1 cellular context compared by ENCODE assay signal in the genomic region with DNA sequence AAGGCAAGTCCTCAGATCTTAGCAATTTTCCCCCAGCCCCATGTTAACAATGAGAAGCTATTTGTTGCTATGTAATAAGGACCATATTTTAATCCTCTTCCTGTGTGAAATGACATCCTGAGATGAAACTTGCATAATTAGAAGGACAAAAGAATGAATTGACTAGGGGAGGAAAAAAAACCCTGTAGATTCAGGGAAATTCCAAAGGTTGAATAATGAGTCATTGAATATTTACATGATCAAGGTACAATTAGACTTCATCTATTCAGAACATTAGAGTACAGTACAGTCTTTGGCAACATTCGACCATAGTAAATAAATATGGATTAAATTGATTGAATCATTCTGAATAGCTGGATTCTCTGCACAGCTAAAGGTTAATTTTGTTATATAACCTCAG.
A peak's percentile ranks its signal among the peaks of the same experiment; 100 is the strongest.
TF ChIP-seq lines count a peak whose summit lies in the region.

No MANE protein-coding gene starts in this region.

TF ChIP-seq in HepG2, 621 proteins besides CTCF, POLR2A, EP300 and RAD21 (continued from another document and continues in another):
- TF ChIP-seq, protein P1, sequence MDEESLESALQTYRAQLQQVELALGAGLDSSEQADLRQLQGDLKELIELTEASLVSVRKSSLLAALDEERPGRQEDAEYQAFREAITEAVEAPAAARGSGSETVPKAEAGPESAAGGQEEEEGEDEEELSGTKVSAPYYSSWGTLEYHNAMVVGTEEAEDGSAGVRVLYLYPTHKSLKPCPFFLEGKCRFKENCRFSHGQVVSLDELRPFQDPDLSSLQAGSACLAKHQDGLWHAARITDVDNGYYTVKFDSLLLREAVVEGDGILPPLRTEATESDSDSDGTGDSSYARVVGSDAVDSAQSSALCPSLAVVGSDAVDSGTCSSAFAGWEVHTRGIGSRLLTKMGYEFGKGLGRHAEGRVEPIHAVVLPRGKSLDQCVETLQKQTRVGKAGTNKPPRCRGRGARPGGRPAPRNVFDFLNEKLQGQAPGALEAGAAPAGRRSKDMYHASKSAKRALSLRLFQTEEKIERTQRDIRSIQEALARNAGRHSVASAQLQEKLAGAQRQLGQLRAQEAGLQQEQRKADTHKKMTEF (CRISPR knock-in tag; IDR thresholded peaks at IDR 0.05), result peak; percentile 66; the same call in 1 of the 2 replicates
- TF ChIP-seq, protein P2, sequence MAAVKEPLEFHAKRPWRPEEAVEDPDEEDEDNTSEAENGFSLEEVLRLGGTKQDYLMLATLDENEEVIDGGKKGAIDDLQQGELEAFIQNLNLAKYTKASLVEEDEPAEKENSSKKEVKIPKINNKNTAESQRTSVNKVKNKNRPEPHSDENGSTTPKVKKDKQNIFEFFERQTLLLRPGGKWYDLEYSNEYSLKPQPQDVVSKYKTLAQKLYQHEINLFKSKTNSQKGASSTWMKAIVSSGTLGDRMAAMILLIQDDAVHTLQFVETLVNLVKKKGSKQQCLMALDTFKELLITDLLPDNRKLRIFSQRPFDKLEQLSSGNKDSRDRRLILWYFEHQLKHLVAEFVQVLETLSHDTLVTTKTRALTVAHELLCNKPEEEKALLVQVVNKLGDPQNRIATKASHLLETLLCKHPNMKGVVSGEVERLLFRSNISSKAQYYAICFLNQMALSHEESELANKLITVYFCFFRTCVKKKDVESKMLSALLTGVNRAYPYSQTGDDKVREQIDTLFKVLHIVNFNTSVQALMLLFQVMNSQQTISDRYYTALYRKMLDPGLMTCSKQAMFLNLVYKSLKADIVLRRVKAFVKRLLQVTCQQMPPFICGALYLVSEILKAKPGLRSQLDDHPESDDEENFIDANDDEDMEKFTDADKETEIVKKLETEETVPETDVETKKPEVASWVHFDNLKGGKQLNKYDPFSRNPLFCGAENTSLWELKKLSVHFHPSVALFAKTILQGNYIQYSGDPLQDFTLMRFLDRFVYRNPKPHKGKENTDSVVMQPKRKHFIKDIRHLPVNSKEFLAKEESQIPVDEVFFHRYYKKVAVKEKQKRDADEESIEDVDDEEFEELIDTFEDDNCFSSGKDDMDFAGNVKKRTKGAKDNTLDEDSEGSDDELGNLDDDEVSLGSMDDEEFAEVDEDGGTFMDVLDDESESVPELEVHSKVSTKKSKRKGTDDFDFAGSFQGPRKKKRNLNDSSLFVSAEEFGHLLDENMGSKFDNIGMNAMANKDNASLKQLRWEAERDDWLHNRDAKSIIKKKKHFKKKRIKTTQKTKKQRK (IDR thresholded peaks at IDR 0.05; ENCODE audit: low read length), result no peak
- TF ChIP-seq, protein P3, sequence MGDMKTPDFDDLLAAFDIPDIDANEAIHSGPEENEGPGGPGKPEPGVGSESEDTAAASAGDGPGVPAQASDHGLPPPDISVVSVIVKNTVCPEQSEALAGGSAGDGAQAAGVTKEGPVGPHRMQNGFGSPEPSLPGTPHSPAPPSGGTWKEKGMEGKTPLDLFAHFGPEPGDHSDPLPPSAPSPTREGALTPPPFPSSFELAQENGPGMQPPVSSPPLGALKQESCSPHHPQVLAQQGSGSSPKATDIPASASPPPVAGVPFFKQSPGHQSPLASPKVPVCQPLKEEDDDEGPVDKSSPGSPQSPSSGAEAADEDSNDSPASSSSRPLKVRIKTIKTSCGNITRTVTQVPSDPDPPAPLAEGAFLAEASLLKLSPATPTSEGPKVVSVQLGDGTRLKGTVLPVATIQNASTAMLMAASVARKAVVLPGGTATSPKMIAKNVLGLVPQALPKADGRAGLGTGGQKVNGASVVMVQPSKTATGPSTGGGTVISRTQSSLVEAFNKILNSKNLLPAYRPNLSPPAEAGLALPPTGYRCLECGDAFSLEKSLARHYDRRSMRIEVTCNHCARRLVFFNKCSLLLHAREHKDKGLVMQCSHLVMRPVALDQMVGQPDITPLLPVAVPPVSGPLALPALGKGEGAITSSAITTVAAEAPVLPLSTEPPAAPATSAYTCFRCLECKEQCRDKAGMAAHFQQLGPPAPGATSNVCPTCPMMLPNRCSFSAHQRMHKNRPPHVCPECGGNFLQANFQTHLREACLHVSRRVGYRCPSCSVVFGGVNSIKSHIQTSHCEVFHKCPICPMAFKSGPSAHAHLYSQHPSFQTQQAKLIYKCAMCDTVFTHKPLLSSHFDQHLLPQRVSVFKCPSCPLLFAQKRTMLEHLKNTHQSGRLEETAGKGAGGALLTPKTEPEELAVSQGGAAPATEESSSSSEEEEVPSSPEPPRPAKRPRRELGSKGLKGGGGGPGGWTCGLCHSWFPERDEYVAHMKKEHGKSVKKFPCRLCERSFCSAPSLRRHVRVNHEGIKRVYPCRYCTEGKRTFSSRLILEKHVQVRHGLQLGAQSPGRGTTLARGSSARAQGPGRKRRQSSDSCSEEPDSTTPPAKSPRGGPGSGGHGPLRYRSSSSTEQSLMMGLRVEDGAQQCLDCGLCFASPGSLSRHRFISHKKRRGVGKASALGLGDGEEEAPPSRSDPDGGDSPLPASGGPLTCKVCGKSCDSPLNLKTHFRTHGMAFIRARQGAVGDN (CRISPR knock-in tag; IDR thresholded peaks at IDR 0.05), result no peak
- TF ChIP-seq EEA1 (CRISPR knock-in tag; IDR thresholded peaks at IDR 0.05; ENCODE audit: borderline replicate concordance) (no peak), ZNF496 (CRISPR knock-in tag; IDR thresholded peaks at IDR 0.05; ENCODE audit: insufficient replicate concordance) (no peak), ZNF331 (CRISPR knock-in tag; IDR thresholded peaks at IDR 0.05) (no peak), NCOA2 (CRISPR knock-in tag; IDR thresholded peaks at IDR 0.05) (peak; percentile 83), SRSF1 (optimal IDR thresholded peaks at IDR 0.05; ENCODE audit: low read depth, low read length) (no peak), ZNF33B (CRISPR knock-in tag; IDR thresholded peaks at IDR 0.05) (no peak), NR2F6 (IDR thresholded peaks at IDR 0.05) (peak; percentile 31; the same call in 1 of the 2 replicates), NR2F6 (CRISPR knock-in tag; IDR thresholded peaks at IDR 0.05) (no peak; the same call in 1 of the 2 replicates), ZBTB3 (CRISPR knock-in tag; IDR thresholded peaks at IDR 0.05; ENCODE audit: borderline replicate concordance, low read depth) (no peak), SP5 (CRISPR knock-in tag; IDR thresholded peaks at IDR 0.05; ENCODE audit: borderline replicate concordance, low read depth) (no peak), ZSCAN12 (CRISPR knock-in tag; IDR thresholded peaks at IDR 0.05) (no peak), ZBTB1 (CRISPR knock-in tag; IDR thresholded peaks at IDR 0.05; ENCODE audit: borderline replicate concordance) (no peak), CREM (IDR thresholded peaks at IDR 0.05) (peak; percentile 82), CREM (CRISPR knock-in tag; IDR thresholded peaks at IDR 0.05) (no peak), ZNF619 (CRISPR knock-in tag; IDR thresholded peaks at IDR 0.05) (no peak), RCOR2 (CRISPR knock-in tag; IDR thresholded peaks at IDR 0.05) (peak; percentile 68; the same call in 1 of the 2 replicates), ZNF747 (CRISPR knock-in tag; IDR thresholded peaks at IDR 0.05; ENCODE audit: borderline replicate concordance) (no peak), ZNF589 (CRISPR knock-in tag; conservative IDR thresholded peaks at IDR 0.05) (no peak), ZNF652 (CRISPR knock-in tag; IDR thresholded peaks at IDR 0.05; ENCODE audit: borderline replicate concordance, low read depth) (no peak; the same call in 1 of the 2 replicates)
- TF ChIP-seq, protein P4, sequence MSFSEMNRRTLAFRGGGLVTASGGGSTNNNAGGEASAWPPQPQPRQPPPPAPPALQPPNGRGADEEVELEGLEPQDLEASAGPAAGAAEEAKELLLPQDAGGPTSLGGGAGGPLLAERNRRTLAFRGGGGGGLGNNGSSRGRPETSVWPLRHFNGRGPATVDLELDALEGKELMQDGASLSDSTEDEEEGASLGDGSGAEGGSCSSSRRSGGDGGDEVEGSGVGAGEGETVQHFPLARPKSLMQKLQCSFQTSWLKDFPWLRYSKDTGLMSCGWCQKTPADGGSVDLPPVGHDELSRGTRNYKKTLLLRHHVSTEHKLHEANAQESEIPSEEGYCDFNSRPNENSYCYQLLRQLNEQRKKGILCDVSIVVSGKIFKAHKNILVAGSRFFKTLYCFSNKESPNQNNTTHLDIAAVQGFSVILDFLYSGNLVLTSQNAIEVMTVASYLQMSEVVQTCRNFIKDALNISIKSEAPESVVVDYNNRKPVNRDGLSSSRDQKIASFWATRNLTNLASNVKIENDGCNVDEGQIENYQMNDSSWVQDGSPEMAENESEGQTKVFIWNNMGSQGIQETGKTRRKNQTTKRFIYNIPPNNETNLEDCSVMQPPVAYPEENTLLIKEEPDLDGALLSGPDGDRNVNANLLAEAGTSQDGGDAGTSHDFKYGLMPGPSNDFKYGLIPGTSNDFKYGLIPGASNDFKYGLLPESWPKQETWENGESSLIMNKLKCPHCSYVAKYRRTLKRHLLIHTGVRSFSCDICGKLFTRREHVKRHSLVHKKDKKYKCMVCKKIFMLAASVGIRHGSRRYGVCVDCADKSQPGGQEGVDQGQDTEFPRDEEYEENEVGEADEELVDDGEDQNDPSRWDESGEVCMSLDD (CRISPR knock-in tag; IDR thresholded peaks at IDR 0.05; ENCODE audit: borderline replicate concordance), result no peak
- TF ChIP-seq, protein P5, sequence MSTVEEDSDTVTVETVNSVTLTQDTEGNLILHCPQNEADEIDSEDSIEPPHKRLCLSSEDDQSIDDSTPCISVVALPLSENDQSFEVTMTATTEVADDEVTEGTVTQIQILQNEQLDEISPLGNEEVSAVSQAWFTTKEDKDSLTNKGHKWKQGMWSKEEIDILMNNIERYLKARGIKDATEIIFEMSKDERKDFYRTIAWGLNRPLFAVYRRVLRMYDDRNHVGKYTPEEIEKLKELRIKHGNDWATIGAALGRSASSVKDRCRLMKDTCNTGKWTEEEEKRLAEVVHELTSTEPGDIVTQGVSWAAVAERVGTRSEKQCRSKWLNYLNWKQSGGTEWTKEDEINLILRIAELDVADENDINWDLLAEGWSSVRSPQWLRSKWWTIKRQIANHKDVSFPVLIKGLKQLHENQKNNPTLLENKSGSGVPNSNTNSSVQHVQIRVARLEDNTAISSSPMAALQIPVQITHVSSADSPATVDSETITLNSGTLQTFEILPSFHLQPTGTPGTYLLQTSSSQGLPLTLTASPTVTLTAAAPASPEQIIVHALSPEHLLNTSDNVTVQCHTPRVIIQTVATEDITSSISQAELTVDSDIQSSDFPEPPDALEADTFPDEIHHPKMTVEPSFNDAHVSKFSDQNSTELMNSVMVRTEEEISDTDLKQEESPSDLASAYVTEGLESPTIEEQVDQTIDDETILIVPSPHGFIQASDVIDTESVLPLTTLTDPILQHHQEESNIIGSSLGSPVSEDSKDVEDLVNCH (CRISPR knock-in tag; IDR thresholded peaks at IDR 0.05), result no peak
- TF ChIP-seq, protein P6, sequence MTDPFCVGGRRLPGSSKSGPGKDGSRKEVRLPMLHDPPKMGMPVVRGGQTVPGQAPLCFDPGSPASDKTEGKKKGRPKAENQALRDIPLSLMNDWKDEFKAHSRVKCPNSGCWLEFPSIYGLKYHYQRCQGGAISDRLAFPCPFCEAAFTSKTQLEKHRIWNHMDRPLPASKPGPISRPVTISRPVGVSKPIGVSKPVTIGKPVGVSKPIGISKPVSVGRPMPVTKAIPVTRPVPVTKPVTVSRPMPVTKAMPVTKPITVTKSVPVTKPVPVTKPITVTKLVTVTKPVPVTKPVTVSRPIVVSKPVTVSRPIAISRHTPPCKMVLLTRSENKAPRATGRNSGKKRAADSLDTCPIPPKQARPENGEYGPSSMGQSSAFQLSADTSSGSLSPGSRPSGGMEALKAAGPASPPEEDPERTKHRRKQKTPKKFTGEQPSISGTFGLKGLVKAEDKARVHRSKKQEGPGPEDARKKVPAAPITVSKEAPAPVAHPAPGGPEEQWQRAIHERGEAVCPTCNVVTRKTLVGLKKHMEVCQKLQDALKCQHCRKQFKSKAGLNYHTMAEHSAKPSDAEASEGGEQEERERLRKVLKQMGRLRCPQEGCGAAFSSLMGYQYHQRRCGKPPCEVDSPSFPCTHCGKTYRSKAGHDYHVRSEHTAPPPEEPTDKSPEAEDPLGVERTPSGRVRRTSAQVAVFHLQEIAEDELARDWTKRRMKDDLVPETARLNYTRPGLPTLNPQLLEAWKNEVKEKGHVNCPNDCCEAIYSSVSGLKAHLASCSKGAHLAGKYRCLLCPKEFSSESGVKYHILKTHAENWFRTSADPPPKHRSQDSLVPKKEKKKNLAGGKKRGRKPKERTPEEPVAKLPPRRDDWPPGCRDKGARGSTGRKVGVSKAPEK (CRISPR knock-in tag; IDR thresholded peaks at IDR 0.05; ENCODE audit: borderline replicate concordance), result no peak
- TF ChIP-seq, protein P7, sequence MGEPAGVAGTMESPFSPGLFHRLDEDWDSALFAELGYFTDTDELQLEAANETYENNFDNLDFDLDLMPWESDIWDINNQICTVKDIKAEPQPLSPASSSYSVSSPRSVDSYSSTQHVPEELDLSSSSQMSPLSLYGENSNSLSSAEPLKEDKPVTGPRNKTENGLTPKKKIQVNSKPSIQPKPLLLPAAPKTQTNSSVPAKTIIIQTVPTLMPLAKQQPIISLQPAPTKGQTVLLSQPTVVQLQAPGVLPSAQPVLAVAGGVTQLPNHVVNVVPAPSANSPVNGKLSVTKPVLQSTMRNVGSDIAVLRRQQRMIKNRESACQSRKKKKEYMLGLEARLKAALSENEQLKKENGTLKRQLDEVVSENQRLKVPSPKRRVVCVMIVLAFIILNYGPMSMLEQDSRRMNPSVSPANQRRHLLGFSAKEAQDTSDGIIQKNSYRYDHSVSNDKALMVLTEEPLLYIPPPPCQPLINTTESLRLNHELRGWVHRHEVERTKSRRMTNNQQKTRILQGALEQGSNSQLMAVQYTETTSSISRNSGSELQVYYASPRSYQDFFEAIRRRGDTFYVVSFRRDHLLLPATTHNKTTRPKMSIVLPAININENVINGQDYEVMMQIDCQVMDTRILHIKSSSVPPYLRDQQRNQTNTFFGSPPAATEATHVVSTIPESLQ (CRISPR knock-in tag; conservative IDR thresholded peaks at IDR 0.05), result no peak
- TF ChIP-seq, protein P8, sequence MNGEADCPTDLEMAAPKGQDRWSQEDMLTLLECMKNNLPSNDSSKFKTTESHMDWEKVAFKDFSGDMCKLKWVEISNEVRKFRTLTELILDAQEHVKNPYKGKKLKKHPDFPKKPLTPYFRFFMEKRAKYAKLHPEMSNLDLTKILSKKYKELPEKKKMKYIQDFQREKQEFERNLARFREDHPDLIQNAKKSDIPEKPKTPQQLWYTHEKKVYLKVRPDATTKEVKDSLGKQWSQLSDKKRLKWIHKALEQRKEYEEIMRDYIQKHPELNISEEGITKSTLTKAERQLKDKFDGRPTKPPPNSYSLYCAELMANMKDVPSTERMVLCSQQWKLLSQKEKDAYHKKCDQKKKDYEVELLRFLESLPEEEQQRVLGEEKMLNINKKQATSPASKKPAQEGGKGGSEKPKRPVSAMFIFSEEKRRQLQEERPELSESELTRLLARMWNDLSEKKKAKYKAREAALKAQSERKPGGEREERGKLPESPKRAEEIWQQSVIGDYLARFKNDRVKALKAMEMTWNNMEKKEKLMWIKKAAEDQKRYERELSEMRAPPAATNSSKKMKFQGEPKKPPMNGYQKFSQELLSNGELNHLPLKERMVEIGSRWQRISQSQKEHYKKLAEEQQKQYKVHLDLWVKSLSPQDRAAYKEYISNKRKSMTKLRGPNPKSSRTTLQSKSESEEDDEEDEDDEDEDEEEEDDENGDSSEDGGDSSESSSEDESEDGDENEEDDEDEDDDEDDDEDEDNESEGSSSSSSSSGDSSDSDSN (CRISPR knock-in tag; IDR thresholded peaks at IDR 0.05), result no peak
